Comparison of ENCODE assay signal across 8 cellular contexts in genomic region chr5:68215208-68215887, GRCh38. TPM values are rescaled to one million over a fixed set of nuclear protein-coding genes. Genes with fewer than 3 reads are reported as not detected.
DNase-seq lines count a peak whose midpoint lies in the region; ATAC-seq and TF ChIP-seq lines count a peak whose summit lies in the region.

TSS of gene PIK3R1 (plus strand) at chr5:68215756. CDS start at chr5:68226676, 10,920 bp downstream.

- peak within 1 kb of the TSS; percentile 73 for H3K4me3 ChIP-seq in PC-3 (ENCODE audit: low read length)
- peak within 1 kb of the TSS; percentile 98 for H3K4me3 ChIP-seq in epithelial cell of proximal tubule (ENCODE audit: low read depth, low read length)
- H3K4me3 ChIP-seq in mucosa of rectum (ENCODE audit: low read length in 2 of 2) = peak within 1 kb of the TSS; percentile 91 to 92

- no TSS peak for BruUV-seq in PC-3 (replicated peaks; lab: Mats Ljungman, UMichigan)

- CTCF ChIA-PET in PC-3 (lab: Charles Lee) = interaction anchor here (0.6 kb wide), 1 partner anchor 969 kb away, joined by 4 read pairs; no protein-coding TSS in a partner anchor

- in situ Hi-C loops in KBM-7 (cut with MboI; ENCODE audit: low pct_unique_long_range_greater_than_20kb, low sequenced_read_pairs) = no loop called here

- H4K20me1 ChIP-seq in PC-3 (ENCODE audit: low read length) = no peaks in the 10 kb centered on the region

- H3K36me3 ChIP-seq in PC-3 (ENCODE audit: low read depth, low read length) (no peaks in the 10 kb centered on the region), mucosa of rectum (ENCODE audit: control insufficient read depth in 2 of 2, insufficient read depth in 2 of 2, low read length in 2 of 2) (no peaks in the 10 kb centered on the region)

- H3K27me3 ChIP-seq in PC-3 (ENCODE audit: low read length) (no peaks in the 10 kb centered on the region), mucosa of rectum (ENCODE audit: control insufficient read depth in 2 of 2, insufficient read depth in 2 of 2, low read length in 2 of 2) (no peaks in the 10 kb centered on the region)

- H2AFZ ChIP-seq in PC-3 (ENCODE audit: low read length) = peak within 1 kb of the TSS; percentile 77

- peak; percentile 83 for ATAC-seq in GM21723 (IDR thresholded peaks at IDR 0.05; ENCODE audit: unreplicated experiment)
- peak; percentile 87 for ATAC-seq in PC-3

- H3F3A ChIP-seq in PC-3 (ENCODE audit: low read length, unreplicated experiment) = no peaks in the 10 kb centered on the region

- H3K79me2 ChIP-seq in PC-3 (ENCODE audit: low read length) = no peaks in the 10 kb centered on the region

- H3K27ac ChIP-seq in PC-3 (ENCODE audit: low read length) (peak within 1 kb of the TSS; percentile 30; the same call in 1 of the 2 replicates), mucosa of rectum (ENCODE audit: low read depth in 2 of 2, low read length in 2 of 2) (peak within 1 kb of the TSS; percentile 94 to 98)

- POLR2A ChIA-PET in PC-3 (lab: Charles Lee; ENCODE audit: unreplicated experiment) = interaction anchor here (0.6 to 0.9 kb wide), 2 partner anchors 128 to 190 kb away, joined by 4 to 7 read pairs; no protein-coding TSS in a partner anchor

- no peak for TF ChIP-seq CTCF in PC-3 (conservative IDR thresholded peaks at IDR 0.05; ENCODE audit: low read depth, low read length)
- peak; percentile 33 for TF ChIP-seq CTCF in epithelial cell of proximal tubule (conservative IDR thresholded peaks at IDR 0.05; ENCODE audit: low read depth, low read length)

- H3K4me2 ChIP-seq in PC-3 (ENCODE audit: low read length) = peak within 1 kb of the TSS; percentile 83

- peak; percentile 50 for DNase-seq in DMS79 (lab: John Stamatoyannopoulos, UW)
- DNase-seq in KBM-7 = peak; percentile 94
- DNase-seq in PC-3 = peak; percentile 76
- DNase-seq in activated T-cell treated with anti-CD3 and anti-CD28 coated beads for 48 hours (ENCODE audit: low read depth) = peak; percentile 98
- no peak for DNase-seq in epithelial cell of proximal tubule (ENCODE audit: low read depth)
- peak; percentile 76 to 83 for DNase-seq in stimulated activated CD8-positive, alpha-beta memory T cell treated with anti-CD3 and anti-CD28 coated beads, Interleukin-4, amount 100 ng/mL, for 4 hours (ENCODE audit: low read depth in 2 of 2, low spot score in 1 of 2)

- no peaks in the 10 kb centered on the region for H3K4me1 ChIP-seq in PC-3 (ENCODE audit: insufficient read depth, low read length)
- H3K4me1 ChIP-seq in mucosa of rectum (ENCODE audit: control insufficient read depth in 2 of 2, insufficient read depth in 2 of 2, low read length in 2 of 2) = peaks cover 15 to 16% of the 10 kb centered on the region in 2 donors

- intact Hi-C loops in PC-3 (cut with micrococcal nuclease) = no loop called here

- H3K9ac ChIP-seq in PC-3 (ENCODE audit: low read length) (peak within 1 kb of the TSS; percentile 43), mucosa of rectum (ENCODE audit: low read depth in 1 of 2, low read length in 2 of 2) (peak within 1 kb of the TSS; percentile 93 to 95)

- no peaks in the 10 kb centered on the region for H3K9me2 ChIP-seq in PC-3 (replicated peaks; ENCODE audit: low read length)

- H3K9me3 ChIP-seq in PC-3 (ENCODE audit: low read length) (no peaks in the 10 kb centered on the region), mucosa of rectum (ENCODE audit: control insufficient read depth in 2 of 2, low read length in 2 of 2) (peaks cover 0 to 5% of the 10 kb centered on the region in 2 donors)

RNA-seq across cellular contexts. Expression of gene PIK3R1, which starts in this region (rescaled TPM):
- total RNA-seq in PC-3 (2014; rRNA removed) (1.7 and 1.8 TPM in 2 replicates), epithelial cell of proximal tubule (5.9 and 6.8 TPM in 2 replicates)
